15 cellular contexts compared by ENCODE assay signal in the genomic region with DNA sequence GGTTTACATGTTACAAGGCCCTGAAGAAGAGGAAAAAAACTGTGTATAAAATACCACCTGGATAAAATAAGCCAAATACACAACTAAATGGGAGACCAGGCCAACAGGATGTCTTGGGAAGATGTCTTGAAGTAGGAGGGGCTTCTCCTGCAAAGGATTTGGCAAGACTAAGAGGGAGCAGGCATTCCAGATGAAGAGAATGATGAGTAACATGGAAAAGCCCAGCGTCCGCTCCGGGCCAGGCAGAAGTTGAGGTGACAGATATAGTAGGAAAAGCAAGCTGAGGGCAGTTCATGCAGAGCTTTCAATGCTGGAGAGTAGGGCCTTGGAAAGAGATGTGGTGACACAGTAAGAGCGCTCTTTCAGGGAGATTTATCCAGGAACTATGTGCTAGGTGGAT.
"Had no signal": no experiment of that assay in that cellular context is flagged by ENCODE, and none has a peak within 500 bp of the region (broad histone marks: within the 10 kb centered on the region; RNA-seq: fewer than 3 reads in every experiment).

No MANE protein-coding gene starts in this region.

- H3K36me3 Mint-ChIP-seq: activated naive CD8-positive, alpha-beta T cell treated with anti-CD3 and anti-CD28 coated beads, Interleukin-2, amount 10 ng/mL, durations not matched to agents 7 days and 5 days; memory B cell; stimulated activated naive B cell treated with anti-CD40 and anti-IgM and Interleukin-4, amounts not matched to agents 10 μg/mL and 1 μg/mL and 100 μg/mL, for 72 hours had no signal

- H3K27me3 Mint-ChIP-seq: activated CD4-positive, alpha-beta memory T cell treated with anti-CD3 and anti-CD28 coated beads, Interleukin-2, amount 10 ng/mL, durations not matched to agents 7 days and 5 days had no signal

- H3K27me3 ChIP-seq: cardiac muscle cell, gastroesophageal sphincter, sigmoid colon, transverse colon had no signal

- DNase-seq: activated CD4-positive, alpha-beta memory T cell treated with anti-CD3 and anti-CD28 coated beads, Interleukin-2, amount 10 ng/mL, durations not matched to agents 7 days and 5 days; activated naive CD8-positive, alpha-beta T cell treated with anti-CD3 and anti-CD28 coated beads, Interleukin-2, amount 10 ng/mL, durations not matched to agents 7 days and 5 days; activated T-cell treated with anti-CD3 and anti-CD28 coated beads, Interleukin-2, amount 50 U/mL, for 72 hours; effector CD4-positive, alpha-beta T cell; left ventricle myocardium inferior; occipital lobe; sigmoid colon; stimulated activated CD4-positive, alpha-beta T cell treated with anti-CD3 and anti-CD28 coated beads, Interleukin-2, amount 100 ng/mL, for 24 hours; stimulated activated naive B cell treated with anti-CD40 and anti-IgM and Interleukin-4, amounts not matched to agents 10 μg/mL and 1 μg/mL and 100 μg/mL, for 72 hours; transverse colon had no signal

- H3K36me3 ChIP-seq: cardiac muscle cell, gastroesophageal sphincter, left ventricle myocardium inferior, sigmoid colon, transverse colon had no signal

- H3K4me1 Mint-ChIP-seq: activated CD4-positive, alpha-beta memory T cell treated with anti-CD3 and anti-CD28 coated beads, Interleukin-2, amount 10 ng/mL, durations not matched to agents 7 days and 5 days; memory B cell; nephron; stimulated activated naive B cell treated with anti-CD40 and anti-IgM and Interleukin-4, amounts not matched to agents 10 μg/mL and 1 μg/mL and 100 μg/mL, for 72 hours had no signal

- H3K4me3 ChIP-seq: cardiac muscle cell, gastroesophageal sphincter, left ventricle myocardium inferior, sigmoid colon, transverse colon had no signal

- H3K4me1 ChIP-seq: gastroesophageal sphincter, left ventricle myocardium inferior, sigmoid colon had no signal

- H3K4me3 Mint-ChIP-seq: activated CD4-positive, alpha-beta memory T cell treated with anti-CD3 and anti-CD28 coated beads, Interleukin-2, amount 10 ng/mL, durations not matched to agents 7 days and 5 days; activated naive CD8-positive, alpha-beta T cell treated with anti-CD3 and anti-CD28 coated beads, Interleukin-2, amount 10 ng/mL, durations not matched to agents 7 days and 5 days; activated T-cell treated with anti-CD3 and anti-CD28 coated beads, Interleukin-2, amount 50 U/mL, for 72 hours; memory B cell; nephron; stimulated activated naive B cell treated with anti-CD40 and anti-IgM and Interleukin-4, amounts not matched to agents 10 μg/mL and 1 μg/mL and 100 μg/mL, for 72 hours; T-helper 2 cell treated with Interferon-gamma antibody and Interleukin-4, amounts not matched to agents 5 μg/mL and 100 μg/mL, for 36 hours had no signal

- H3K9me3 ChIP-seq: gastroesophageal sphincter, left ventricle myocardium inferior, sigmoid colon, transverse colon had no signal

- H3K27ac Mint-ChIP-seq: activated CD4-positive, alpha-beta memory T cell treated with anti-CD3 and anti-CD28 coated beads, Interleukin-2, amount 10 ng/mL, durations not matched to agents 7 days and 5 days; activated naive CD8-positive, alpha-beta T cell treated with anti-CD3 and anti-CD28 coated beads, Interleukin-2, amount 10 ng/mL, durations not matched to agents 7 days and 5 days; activated T-cell treated with anti-CD3 and anti-CD28 coated beads, Interleukin-2, amount 50 U/mL, for 72 hours; memory B cell; nephron; stimulated activated naive B cell treated with anti-CD40 and anti-IgM and Interleukin-4, amounts not matched to agents 10 μg/mL and 1 μg/mL and 100 μg/mL, for 72 hours; T-helper 2 cell treated with Interferon-gamma antibody and Interleukin-4, amounts not matched to agents 5 μg/mL and 100 μg/mL, for 36 hours had no signal

- H3K9me3 Mint-ChIP-seq: activated CD4-positive, alpha-beta memory T cell treated with anti-CD3 and anti-CD28 coated beads, Interleukin-2, amount 10 ng/mL, durations not matched to agents 7 days and 5 days; activated naive CD8-positive, alpha-beta T cell treated with anti-CD3 and anti-CD28 coated beads, Interleukin-2, amount 10 ng/mL, durations not matched to agents 7 days and 5 days; activated T-cell treated with anti-CD3 and anti-CD28 coated beads, Interleukin-2, amount 50 U/mL, for 72 hours; memory B cell; nephron; stimulated activated naive B cell treated with anti-CD40 and anti-IgM and Interleukin-4, amounts not matched to agents 10 μg/mL and 1 μg/mL and 100 μg/mL, for 72 hours; T-helper 2 cell treated with Interferon-gamma antibody and Interleukin-4, amounts not matched to agents 5 μg/mL and 100 μg/mL, for 36 hours had no signal

- ATAC-seq: activated T-cell treated with anti-CD3 and anti-CD28 coated beads, Interleukin-2, amount 50 U/mL, for 72 hours; gastroesophageal sphincter; stimulated activated naive B cell treated with anti-CD40 and anti-IgM and Interleukin-4, amounts not matched to agents 10 μg/mL and 1 μg/mL and 100 μg/mL, for 72 hours had no signal

- H3K27ac ChIP-seq: cardiac muscle cell, gastroesophageal sphincter, left ventricle myocardium inferior, sigmoid colon had no signal
